28 cellular contexts compared by ENCODE assay signal in the genomic region with DNA sequence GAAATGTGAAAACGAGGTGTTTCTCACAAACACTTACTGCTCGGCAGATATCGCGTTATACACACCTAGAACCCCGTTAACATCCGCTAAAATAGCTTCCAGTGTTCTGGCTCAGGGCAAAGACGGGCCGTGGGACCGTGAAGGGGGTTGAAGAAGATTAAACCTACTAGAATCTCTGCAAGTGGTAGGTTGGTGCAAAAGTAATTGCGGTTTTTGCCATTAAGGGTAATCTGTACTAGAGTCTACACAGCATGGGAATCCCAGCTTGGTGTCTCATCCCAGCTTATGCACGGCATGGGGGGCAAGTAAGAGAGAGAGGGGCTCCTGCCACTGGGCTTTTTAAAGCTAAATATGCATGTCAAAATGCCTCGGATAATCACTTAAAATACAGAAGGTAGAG. TPM values are rescaled to one million over a fixed set of nuclear protein-coding genes. Genes with fewer than 3 reads are reported as not detected.
"Had no signal": no experiment of that assay in that cellular context is flagged by ENCODE, and none has a peak within 500 bp of the region (broad histone marks: within the 10 kb centered on the region; RNA-seq: fewer than 3 reads in every experiment).

No MANE protein-coding gene starts in this region.

- H3K9me3 Mint-ChIP-seq: activated CD4-positive, alpha-beta T cell treated with anti-CD3 and anti-CD28 coated beads, Interleukin-2, amount 10 ng/mL, durations not matched to agents 7 days and 5 days; activated T-helper 17 cell treated with anti-CD3 and anti-CD28 coated beads, Interleukin-2, amount 50 U/mL, for 72 hours; neural crest cell had no signal

- H3K4me1 ChIP-seq: gastroesophageal sphincter, psoas muscle, tibial nerve had no signal

- H3K36me3 ChIP-seq: brain microvascular endothelial cell, gastroesophageal sphincter, pancreas, tibial nerve had no signal

- H3K27me3 ChIP-seq: brain microvascular endothelial cell, hepatocyte, pancreas, tibial nerve had no signal

- H3K4me3 Mint-ChIP-seq: activated CD4-positive, alpha-beta T cell treated with anti-CD3 and anti-CD28 coated beads, Interleukin-2, amount 10 ng/mL, durations not matched to agents 7 days and 5 days; activated T-helper 17 cell treated with anti-CD3 and anti-CD28 coated beads, Interleukin-2, amount 50 U/mL, for 72 hours; mesothelial cell of epicardium; naive thymus-derived CD4-positive, alpha-beta T cell; neural crest cell; stimulated activated naive B cell treated with anti-CD40 and anti-IgM and Interleukin-4, amounts not matched to agents 10 μg/mL and 1 μg/mL and 100 μg/mL, for 72 hours had no signal

- ATAC-seq: activated CD4-positive, CD25-positive, alpha-beta regulatory T cell treated with anti-CD3 and anti-CD28 coated beads, Interleukin-2, amount 50 U/mL, for 24 hours; activated T-helper 17 cell treated with anti-CD3 and anti-CD28 coated beads, Interleukin-2, amount 50 U/mL, for 72 hours; gastroesophageal sphincter; naive thymus-derived CD4-positive, alpha-beta T cell; pancreas; psoas muscle; stimulated activated naive B cell treated with anti-CD40 and anti-IgM and Interleukin-4, amounts not matched to agents 10 μg/mL and 1 μg/mL and 100 μg/mL, for 72 hours had no signal

- DNase-seq: activated CD4-positive, alpha-beta T cell treated with anti-CD3 and anti-CD28 coated beads, Interleukin-2, amount 10 ng/mL, durations not matched to agents 7 days and 5 days; activated naive CD4-positive, alpha-beta T cell treated with Interleukin-2 at 50 U/mL for 16 hours; activated T-cell treated with anti-CD3 and anti-CD28 coated beads for 4 hours; amniotic stem cell; brain microvascular endothelial cell; caudate nucleus; cortex of kidney; islet precursor cell; mammary epithelial cell; naive thymus-derived CD4-positive, alpha-beta T cell; nucleus accumbens; psoas muscle; stimulated activated CD4-positive, alpha-beta T cell treated with anti-CD3 and anti-CD28 coated beads, Interleukin-15, amount 100 ng/mL, for 24 hours; stimulated activated CD4-positive, alpha-beta T cell treated with anti-CD3 and anti-CD28 coated beads, Interleukin-2, amount 100 ng/mL, for 24 hours; stimulated activated naive B cell treated with anti-CD40 and anti-IgM and Interleukin-4, amounts not matched to agents 10 μg/mL and 1 μg/mL and 100 μg/mL, for 72 hours; T-helper 1 cell had no signal

- H3K27ac Mint-ChIP-seq: activated CD4-positive, alpha-beta T cell treated with anti-CD3 and anti-CD28 coated beads, Interleukin-2, amount 10 ng/mL, durations not matched to agents 7 days and 5 days; activated T-helper 17 cell treated with anti-CD3 and anti-CD28 coated beads, Interleukin-2, amount 50 U/mL, for 72 hours; mesothelial cell of epicardium; stimulated activated naive B cell treated with anti-CD40 and anti-IgM and Interleukin-4, amounts not matched to agents 10 μg/mL and 1 μg/mL and 100 μg/mL, for 72 hours had no signal

- H3K36me3 Mint-ChIP-seq: stimulated activated naive B cell treated with anti-CD40 and anti-IgM and Interleukin-4, amounts not matched to agents 10 μg/mL and 1 μg/mL and 100 μg/mL, for 72 hours had no signal

- H3K9me3 ChIP-seq: pancreas had no signal

- H3K4me3 ChIP-seq: gastroesophageal sphincter, hepatocyte, pancreas, psoas muscle, smooth muscle cell, tibial nerve had no signal

- H3K27me3 Mint-ChIP-seq: activated CD4-positive, alpha-beta T cell treated with anti-CD3 and anti-CD28 coated beads, Interleukin-2, amount 10 ng/mL, durations not matched to agents 7 days and 5 days; activated T-helper 17 cell treated with anti-CD3 and anti-CD28 coated beads, Interleukin-2, amount 50 U/mL, for 72 hours; naive thymus-derived CD4-positive, alpha-beta T cell had no signal

- H3K4me1 Mint-ChIP-seq: activated T-helper 17 cell treated with anti-CD3 and anti-CD28 coated beads, Interleukin-2, amount 50 U/mL, for 72 hours; neural crest cell; stimulated activated naive B cell treated with anti-CD40 and anti-IgM and Interleukin-4, amounts not matched to agents 10 μg/mL and 1 μg/mL and 100 μg/mL, for 72 hours had no signal

- H3K27ac ChIP-seq: brain microvascular endothelial cell, gastroesophageal sphincter, hepatocyte, pancreas, psoas muscle, tibial nerve had no signal

RNA-seq across cellular contexts. Expression of a gene that starts 43.9 kb away (rescaled TPM):
- total RNA-seq: endothelial cell of umbilical vein, fibroblast of lung, fibroblast of villous mesenchyme, mammary epithelial cell had no signal
